Comparison of ENCODE assay signal across 8 cellular contexts in the genomic region with DNA sequence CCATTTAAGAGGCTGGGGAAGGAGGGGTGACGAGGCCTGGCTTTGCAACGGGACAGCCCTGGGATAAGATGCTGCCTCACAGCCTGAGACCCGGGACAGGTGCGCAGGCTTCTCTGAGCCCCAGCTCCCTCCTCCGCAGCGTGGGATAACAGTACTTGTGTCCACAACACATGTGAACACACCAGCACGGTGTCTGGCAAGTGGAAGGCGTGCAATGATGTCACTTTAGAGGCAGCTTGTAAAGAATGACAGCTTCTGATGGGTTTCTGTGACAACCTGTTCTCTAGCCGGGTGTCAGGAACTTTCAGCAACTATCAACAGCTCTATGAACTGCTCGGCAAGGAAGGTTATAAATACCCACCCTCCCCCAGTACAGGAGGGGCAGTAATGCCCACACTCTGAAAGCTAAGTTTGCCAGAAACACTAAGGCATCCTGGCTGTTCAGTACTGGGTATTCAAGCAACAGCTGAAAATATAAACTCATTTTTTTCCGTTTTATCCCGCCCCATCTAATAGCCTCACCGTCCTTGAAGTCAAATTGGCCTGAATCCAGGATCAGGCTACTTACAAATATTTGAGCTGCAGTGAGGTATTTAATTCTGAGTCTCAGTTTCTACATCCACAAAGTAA. TPM values are rescaled to one million over a fixed set of nuclear protein-coding genes. Genes with fewer than 3 reads are reported as not detected.
DNase-seq lines count a peak whose midpoint lies in the region; ATAC-seq lines count a peak whose summit lies in the region.

No MANE protein-coding gene starts in this region.

- H3K27ac ChIP-seq in Karpas-422 (ENCODE audit: low read length) (peak overlapping the region; percentile 35; the same call in 1 of the 2 replicates), iPS-18a (ENCODE audit: low read length) (peak overlapping the region; percentile 97)

- peaks cover 48% of the 10 kb centered on the region for H3K79me2 ChIP-seq in Karpas-422 (ENCODE audit: low read length)

- no peak for DNase-seq in Karpas-422
- DNase-seq in activated naive CD8-positive, alpha-beta T cell treated with anti-CD3 and anti-CD28 coated beads, Interleukin-2, amount 10 ng/mL, durations not matched to agents 7 days and 5 days = no peak
- DNase-seq in medulla oblongata (ENCODE audit: extremely low spot score) = no peak
- DNase-seq in SK-N-DZ (ENCODE audit: low spot score) = no peak
- DNase-seq in NCI-H1417 (lab: John Stamatoyannopoulos, UW) = no peak
- DNase-seq in germinal center (ENCODE audit: low spot score) = no peak

- H3K36me3 ChIP-seq in Karpas-422 (ENCODE audit: insufficient read depth, low read length) (peaks cover 17% of the 10 kb centered on the region; the same call in 1 of the 2 replicates), iPS-18a (ENCODE audit: control insufficient read depth, low read depth, low read length) (peaks cover 44% of the 10 kb centered on the region)

- H3K4me1 Mint-ChIP-seq in activated naive CD8-positive, alpha-beta T cell treated with anti-CD3 and anti-CD28 coated beads, Interleukin-2, amount 10 ng/mL, durations not matched to agents 7 days and 5 days = peaks cover 60% of the 10 kb centered on the region
- H3K4me1 Mint-ChIP-seq in stimulated activated memory B cell treated with anti-CD40 and anti-IgM and Interleukin-4, amounts not matched to agents 10 μg/mL and 1 μg/mL and 100 μg/mL, for 72 hours = peaks cover 69% of the 10 kb centered on the region

- H3K9ac ChIP-seq in Karpas-422 (ENCODE audit: low read length) = no peak overlapping the region
- peak overlapping the region; percentile 76 for H3K9ac ChIP-seq in iPS-18a (ENCODE audit: low read length)

- H3K4me3 Mint-ChIP-seq in activated naive CD8-positive, alpha-beta T cell treated with anti-CD3 and anti-CD28 coated beads, Interleukin-2, amount 10 ng/mL, durations not matched to agents 7 days and 5 days = peak overlapping the region; percentile 90
- H3K4me3 Mint-ChIP-seq in stimulated activated memory B cell treated with anti-CD40 and anti-IgM and Interleukin-4, amounts not matched to agents 10 μg/mL and 1 μg/mL and 100 μg/mL, for 72 hours = peak overlapping the region; percentile 76

- H3K27me3 Mint-ChIP-seq in activated naive CD8-positive, alpha-beta T cell treated with anti-CD3 and anti-CD28 coated beads, Interleukin-2, amount 10 ng/mL, durations not matched to agents 7 days and 5 days = no peaks in the 10 kb centered on the region
- no peaks in the 10 kb centered on the region for H3K27me3 Mint-ChIP-seq in stimulated activated memory B cell treated with anti-CD40 and anti-IgM and Interleukin-4, amounts not matched to agents 10 μg/mL and 1 μg/mL and 100 μg/mL, for 72 hours

- ATAC-seq in activated naive CD8-positive, alpha-beta T cell treated with anti-CD3 and anti-CD28 coated beads, Interleukin-2, amount 10 ng/mL, durations not matched to agents 7 days and 5 days (ENCODE audit: low read depth) = no peak
- no peak for ATAC-seq in stimulated activated memory B cell treated with anti-CD40 and anti-IgM and Interleukin-4, amounts not matched to agents 10 μg/mL and 1 μg/mL and 100 μg/mL, for 72 hours

- H3K9me3 Mint-ChIP-seq in activated naive CD8-positive, alpha-beta T cell treated with anti-CD3 and anti-CD28 coated beads, Interleukin-2, amount 10 ng/mL, durations not matched to agents 7 days and 5 days = no peaks in the 10 kb centered on the region
- H3K9me3 Mint-ChIP-seq in stimulated activated memory B cell treated with anti-CD40 and anti-IgM and Interleukin-4, amounts not matched to agents 10 μg/mL and 1 μg/mL and 100 μg/mL, for 72 hours = no peaks in the 10 kb centered on the region

- POLR2A ChIA-PET in activated naive CD8-positive, alpha-beta T cell treated with anti-CD3 and anti-CD28 coated beads, Interleukin-2, amount 10 ng/mL, durations not matched to agents 7 days and 5 days (lab: Charles Lee) = interaction anchor here (0.7 to 2.3 kb wide), 14 partner anchors 9 to 154 kb away, joined by 3 to 7 read pairs (median 4); a partner anchor contains a TSS

- H3K9me3 ChIP-seq in Karpas-422 (ENCODE audit: low read length) (no peaks in the 10 kb centered on the region), iPS-18a (ENCODE audit: control insufficient read depth, low read depth, low read length) (no peaks in the 10 kb centered on the region)

- H3K27me3 ChIP-seq in Karpas-422 (ENCODE audit: low read length) (no peaks in the 10 kb centered on the region), iPS-18a (ENCODE audit: control insufficient read depth, insufficient read depth, low read length) (no peaks in the 10 kb centered on the region)

- H4K20me1 ChIP-seq in Karpas-422 (ENCODE audit: insufficient read depth, low read depth, low read length) = peaks cover 8% of the 10 kb centered on the region; the same call in 1 of the 2 replicates

- H3K36me3 Mint-ChIP-seq in activated naive CD8-positive, alpha-beta T cell treated with anti-CD3 and anti-CD28 coated beads, Interleukin-2, amount 10 ng/mL, durations not matched to agents 7 days and 5 days = peaks cover 57% of the 10 kb centered on the region
- peaks cover 84% of the 10 kb centered on the region for H3K36me3 Mint-ChIP-seq in stimulated activated memory B cell treated with anti-CD40 and anti-IgM and Interleukin-4, amounts not matched to agents 10 μg/mL and 1 μg/mL and 100 μg/mL, for 72 hours

- peaks cover 46% of the 10 kb centered on the region for H3K4me1 ChIP-seq in Karpas-422 (ENCODE audit: low read length)
- peaks cover 42% of the 10 kb centered on the region for H3K4me1 ChIP-seq in iPS-18a (ENCODE audit: control insufficient read depth, low read depth, low read length)

- H3K9me2 ChIP-seq in Karpas-422 (replicated peaks; ENCODE audit: insufficient read depth, low read length) = no peaks in the 10 kb centered on the region

- H3K4me3 ChIP-seq in Karpas-422 (ENCODE audit: low read length) (no peak overlapping the region), iPS-18a (ENCODE audit: low read length) (no peak overlapping the region)

- no peak overlapping the region for H2AFZ ChIP-seq in Karpas-422 (ENCODE audit: low read length)

- H3K27ac Mint-ChIP-seq in activated naive CD8-positive, alpha-beta T cell treated with anti-CD3 and anti-CD28 coated beads, Interleukin-2, amount 10 ng/mL, durations not matched to agents 7 days and 5 days = peak overlapping the region; percentile 98
- peak overlapping the region; percentile 96 for H3K27ac Mint-ChIP-seq in stimulated activated memory B cell treated with anti-CD40 and anti-IgM and Interleukin-4, amounts not matched to agents 10 μg/mL and 1 μg/mL and 100 μg/mL, for 72 hours

- H3K4me2 ChIP-seq in Karpas-422 (ENCODE audit: low read depth, low read length, poor library complexity, severe bottlenecking) = no peak overlapping the region

RNA-seq across cellular contexts. Expression of a gene that starts 59.7 kb away (rescaled TPM):
- total RNA-seq in Karpas-422 (2014; rRNA removed; shearing (Covaris generic); ENCODE audit: low replicate concordance) = 57.5 and 95.1 TPM in 2 replicates
- total RNA-seq in activated naive CD8-positive, alpha-beta T cell treated with anti-CD3 and anti-CD28 coated beads, Interleukin-2, amount 10 ng/mL, durations not matched to agents 7 days and 5 days = 100 to 1,000 TPM; 803 to 821 TPM
- polyA plus RNA-seq in SK-N-DZ (2014; cell fraction: cytosol; rRNA removed) = 23.5 and 30.9 TPM in 2 replicates
- polyA plus RNA-seq in SK-N-DZ (2014; cell fraction: nucleus; rRNA removed) = 19.9 and 23.2 TPM in 2 replicates
